ENCODE assay signal across 8 cellular contexts in the genomic region with DNA sequence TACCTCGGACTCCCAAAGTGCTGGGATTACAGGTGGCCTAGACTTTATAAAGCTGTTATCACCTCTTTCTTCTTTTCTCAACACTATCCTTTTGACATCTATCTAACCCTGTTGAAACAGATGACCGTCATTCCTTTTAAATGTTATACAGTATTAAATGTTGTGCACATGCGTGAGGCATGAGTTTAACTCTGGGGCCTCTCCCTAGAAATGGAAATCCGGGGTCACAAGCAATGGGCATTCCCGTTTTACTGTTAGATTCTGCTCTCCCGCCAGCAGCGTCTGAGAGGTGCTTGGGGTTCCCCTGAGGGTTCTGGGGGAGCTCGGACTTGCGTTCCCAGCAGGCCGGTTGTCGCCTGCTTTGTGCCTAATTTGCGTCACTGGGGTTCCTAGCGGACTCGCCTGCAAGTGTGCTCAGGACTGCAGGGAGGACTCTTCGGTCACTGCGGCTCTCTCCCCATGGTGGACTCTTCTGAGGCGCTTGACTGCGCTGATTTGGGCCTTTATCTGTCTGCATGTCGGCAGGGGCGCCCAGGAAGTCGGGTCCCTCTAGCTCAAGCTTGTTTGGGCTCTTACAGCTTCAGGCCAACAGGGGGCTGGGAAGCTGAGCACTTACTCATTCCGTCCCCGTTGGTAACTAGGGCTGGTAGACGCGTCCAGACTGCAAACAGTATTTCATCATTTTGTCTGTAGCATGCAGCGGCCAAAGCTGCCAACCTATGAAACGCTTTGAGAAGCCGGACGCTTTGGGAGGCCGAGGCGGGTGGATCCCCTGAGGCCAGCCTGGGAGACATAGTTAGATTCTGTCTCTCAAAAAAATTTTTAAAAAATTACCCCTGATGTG. TPM values are rescaled to one million over a fixed set of nuclear protein-coding genes. Genes with fewer than 3 reads are reported as not detected.
DNase-seq lines count a peak whose midpoint lies in the region; ATAC-seq, FAIRE-seq and TF ChIP-seq lines count a peak whose summit lies in the region.

No MANE protein-coding gene starts in this region.

- H3K27me3 ChIP-seq in bronchial epithelial cell (ENCODE audit: control insufficient read depth, insufficient read depth, low read length) = no peaks in the 10 kb centered on the region

- DNase-seq in GM04503 (ENCODE audit: low read depth) (peak; percentile 85), LoVo (ENCODE audit: low spot score) (peak; percentile 81), bronchial epithelial cell (ENCODE audit: low read depth) (peak; percentile 90), iris pigment epithelial cell (ENCODE audit: low read depth) (peak; percentile 97), OCI-M2 (lab: John Stamatoyannopoulos, UW; ENCODE audit: unreplicated experiment) (no peak)
- DNase-seq in stimulated activated CD4-positive, alpha-beta T cell treated with anti-CD3 and anti-CD28 coated beads, Interleukin-12 subunit alpha, Interleukin-12 subunit beta, amount 100 ng/mL, for 24 hours (ENCODE audit: low read depth in 2 of 2) = peak; percentile 40 to 57

- peak overlapping the region; percentile 61 for H3K4me3 ChIP-seq in WI38 (ENCODE audit: low read depth, low read length)
- H3K4me3 ChIP-seq in bronchial epithelial cell (ENCODE audit: low read depth, low read length) = peak overlapping the region; percentile 59

- ATAC-seq in GM21786 (IDR thresholded peaks at IDR 0.05; ENCODE audit: unreplicated experiment) = peak; percentile 42

- peaks cover 6% of the 10 kb centered on the region for H3K36me3 ChIP-seq in bronchial epithelial cell (ENCODE audit: control insufficient read depth, insufficient read depth, low read length)

- no peak for FAIRE-seq in bronchial epithelial cell (lab: Jason Lieb, UNC)

- TF ChIP-seq CTCF in WI38 (IDR thresholded peaks at IDR 0.05; ENCODE audit: low read depth, low read length) = no peak; the same call in 1 of the 2 replicates
- TF ChIP-seq CTCF in bronchial epithelial cell (IDR thresholded peaks at IDR 0.05; ENCODE audit: insufficient read depth, low read length, severe bottlenecking) = peak; percentile 79

RNA-seq across cellular contexts. Expression of a gene that starts 1.2 kb away (rescaled TPM):
- 580 and 667 TPM in 2 replicates for total RNA-seq in bronchial epithelial cell

RNA-seq across cellular contexts. Expression of a gene that starts 31.6 kb away (rescaled TPM):
- total RNA-seq in bronchial epithelial cell = 7.6 and 8.4 TPM in 2 replicates
